ENCODE assay signal across 12 cellular contexts in the genomic region with DNA sequence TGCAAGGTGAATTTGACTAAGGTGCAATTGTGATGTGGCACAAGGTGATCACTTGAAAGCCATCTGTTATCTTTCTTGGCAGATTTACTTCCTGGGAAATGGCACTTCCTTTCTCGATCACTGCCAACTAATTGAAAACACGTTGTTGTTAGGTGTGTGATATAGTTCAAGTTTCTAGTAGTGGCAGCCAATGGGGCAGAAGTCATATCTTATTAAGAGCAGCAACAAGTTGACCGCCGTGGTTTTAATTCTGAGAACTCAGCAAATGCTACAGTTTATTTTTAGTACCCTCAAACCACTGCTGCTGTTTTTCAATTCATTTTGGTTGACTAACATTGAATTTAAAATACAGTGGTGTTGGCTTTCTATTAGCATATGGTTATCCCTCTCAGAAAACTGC. TPM values are rescaled to one million over a fixed set of nuclear protein-coding genes. Genes with fewer than 3 reads are reported as not detected.
DNase-seq lines count a peak whose midpoint lies in the region; ATAC-seq and TF ChIP-seq lines count a peak whose summit lies in the region.
"Had no signal": no experiment of that assay in that cellular context is flagged by ENCODE, and none has a peak within 500 bp of the region (broad histone marks: within the 10 kb centered on the region; RNA-seq: fewer than 3 reads in every experiment).

No MANE protein-coding gene starts in this region.

- no peak for DNase-seq in activated CD4-positive, alpha-beta T cell treated with anti-CD3 and anti-CD28 coated beads, Interleukin-2, amount 10 ng/mL, durations not matched to agents 24 days and 14 days
- DNase-seq in activated CD4-positive, alpha-beta T cell treated with anti-CD3 and anti-CD28 coated beads for 48 hours: no peak
- DNase-seq in NCI-H526 treated with DMSO at 0.1 percent for 48 hours (lab: John Stamatoyannopoulos, UW) (peak; percentile 66), endothelial cell (ENCODE audit: low spot score) (no peak), midbrain (lab: John Stamatoyannopoulos, UW) (no peak), head of caudate nucleus (no peak)
- peak in 1 of 2 donors; percentile 62 for DNase-seq in stimulated activated effector memory CD8-positive, alpha-beta T cell treated with anti-CD3 and anti-CD28 coated beads, Interleukin-12 subunit alpha, Interleukin-12 subunit beta, amount 100 ng/mL, for 72 hours (ENCODE audit: low spot score in 2 of 2)
- DNase-seq: activated CD4-positive, alpha-beta T cell treated with anti-CD3 and anti-CD28 coated beads for 4 hours; AML-193; NCI-H1694 treated with DMSO at 0.1 percent for 48 hours; transverse colon had no signal

- H3K9me3 Mint-ChIP-seq in activated CD4-positive, alpha-beta T cell treated with anti-CD3 and anti-CD28 coated beads, Interleukin-2, amount 10 ng/mL, durations not matched to agents 24 days and 14 days: no peaks in the 10 kb centered on the region
- no peaks in the 10 kb centered on the region for H3K9me3 Mint-ChIP-seq in endothelial cell (ENCODE audit: unreplicated experiment)
- no peaks in the 10 kb centered on the region for H3K9me3 Mint-ChIP-seq in stimulated activated effector memory CD8-positive, alpha-beta T cell treated with anti-CD3 and anti-CD28 coated beads, Interleukin-12 subunit alpha, Interleukin-12 subunit beta, amount 100 ng/mL, for 72 hours

- no peak for TF ChIP-seq CTCF in endothelial cell (IDR thresholded peaks at IDR 0.05; ENCODE audit: unreplicated experiment)

- no peaks in the 10 kb centered on the region for H3K36me3 Mint-ChIP-seq in activated CD4-positive, alpha-beta T cell treated with anti-CD3 and anti-CD28 coated beads, Interleukin-2, amount 10 ng/mL, durations not matched to agents 24 days and 14 days (ENCODE audit: low read depth)
- H3K36me3 Mint-ChIP-seq in endothelial cell (ENCODE audit: low read depth, unreplicated experiment): no peaks in the 10 kb centered on the region
- no peaks in the 10 kb centered on the region for H3K36me3 Mint-ChIP-seq in stimulated activated effector memory CD8-positive, alpha-beta T cell treated with anti-CD3 and anti-CD28 coated beads, Interleukin-12 subunit alpha, Interleukin-12 subunit beta, amount 100 ng/mL, for 72 hours

- intact Hi-C loops in activated CD4-positive, alpha-beta T cell treated with anti-CD3 and anti-CD28 coated beads, Interleukin-2, amount 10 ng/mL, durations not matched to agents 24 days and 14 days (cut with micrococcal nuclease): loop anchor here (5.0 to 10.0 kb wide), 4 partner anchors 91 to 271 kb away; partner anchors contain the start of gene TRIL
- intact Hi-C loops in head of caudate nucleus (cut with DNase I): no loop called here

- peaks cover 15% of the 10 kb centered on the region for H3K4me1 Mint-ChIP-seq in activated CD4-positive, alpha-beta T cell treated with anti-CD3 and anti-CD28 coated beads, Interleukin-2, amount 10 ng/mL, durations not matched to agents 24 days and 14 days
- H3K4me1 Mint-ChIP-seq in endothelial cell (ENCODE audit: unreplicated experiment): peaks cover 11% of the 10 kb centered on the region
- peaks cover 34% of the 10 kb centered on the region for H3K4me1 Mint-ChIP-seq in stimulated activated effector memory CD8-positive, alpha-beta T cell treated with anti-CD3 and anti-CD28 coated beads, Interleukin-12 subunit alpha, Interleukin-12 subunit beta, amount 100 ng/mL, for 72 hours

- no peak overlapping the region for H3K27ac Mint-ChIP-seq in activated CD4-positive, alpha-beta T cell treated with anti-CD3 and anti-CD28 coated beads, Interleukin-2, amount 10 ng/mL, durations not matched to agents 24 days and 14 days
- H3K27ac Mint-ChIP-seq in endothelial cell (ENCODE audit: unreplicated experiment): no peak overlapping the region
- H3K27ac Mint-ChIP-seq in stimulated activated effector memory CD8-positive, alpha-beta T cell treated with anti-CD3 and anti-CD28 coated beads, Interleukin-12 subunit alpha, Interleukin-12 subunit beta, amount 100 ng/mL, for 72 hours: no peak overlapping the region

- H3K27me3 Mint-ChIP-seq in activated CD4-positive, alpha-beta T cell treated with anti-CD3 and anti-CD28 coated beads, Interleukin-2, amount 10 ng/mL, durations not matched to agents 24 days and 14 days: peaks cover 73% of the 10 kb centered on the region
- H3K27me3 Mint-ChIP-seq in endothelial cell (ENCODE audit: unreplicated experiment): peaks cover 12% of the 10 kb centered on the region

- H3K4me3 Mint-ChIP-seq in activated CD4-positive, alpha-beta T cell treated with anti-CD3 and anti-CD28 coated beads, Interleukin-2, amount 10 ng/mL, durations not matched to agents 24 days and 14 days: peak overlapping the region; percentile 23
- peak overlapping the region; percentile 42 for H3K4me3 Mint-ChIP-seq in endothelial cell (ENCODE audit: unreplicated experiment)
- peak overlapping the region; percentile 90 for H3K4me3 Mint-ChIP-seq in stimulated activated effector memory CD8-positive, alpha-beta T cell treated with anti-CD3 and anti-CD28 coated beads, Interleukin-12 subunit alpha, Interleukin-12 subunit beta, amount 100 ng/mL, for 72 hours

- ATAC-seq in stimulated activated effector memory CD8-positive, alpha-beta T cell treated with anti-CD3 and anti-CD28 coated beads, Interleukin-12 subunit alpha, Interleukin-12 subunit beta, amount 100 ng/mL, for 72 hours: peak; percentile 77
- ATAC-seq in GM18909 (IDR thresholded peaks at IDR 0.05; ENCODE audit: poor library complexity, unreplicated experiment): no peak

RNA-seq across cellular contexts. Expression of gene CHN2, which starts 1.6 kb away (rescaled TPM):
- total RNA-seq in activated CD4-positive, alpha-beta T cell treated with anti-CD3 and anti-CD28 coated beads, Interleukin-2, amount 10 ng/mL, durations not matched to agents 24 days and 14 days: 0.33 TPM in 1 of 2 replicates, not detected in the other
- total RNA-seq in endothelial cell (ENCODE audit: unreplicated experiment): 3.4 TPM

RNA-seq across cellular contexts. Expression of gene CPVL, which starts 49.9 kb away (rescaled TPM):
- not detected in 2 replicates for total RNA-seq in activated CD4-positive, alpha-beta T cell treated with anti-CD3 and anti-CD28 coated beads, Interleukin-2, amount 10 ng/mL, durations not matched to agents 24 days and 14 days
- total RNA-seq in endothelial cell (ENCODE audit: unreplicated experiment): 21.8 TPM

Comparison
In these comparisons a context has a peak if more than half of its experiments do, and no peak if none do; other contexts are left out.
1. H3K4me3 Mint-ChIP-seq: peak in every context shown above with its lines; median percentile 90 in stimulated activated effector memory CD8-positive, alpha-beta T cell treated with anti-CD3 and anti-CD28 coated beads, Interleukin-12 subunit alpha, Interleukin-12 subunit beta, amount 100 ng/mL, for 72 hours; 42 in endothelial cell; 23 in activated CD4-positive, alpha-beta T cell treated with anti-CD3 and anti-CD28 coated beads, Interleukin-2, amount 10 ng/mL, durations not matched to agents 24 days and 14 days.
2. RNA of gene CPVL, which starts 49.9 kb away (total RNA-seq): 21.8 TPM in endothelial cell (single experiment); not detected in activated CD4-positive, alpha-beta T cell treated with anti-CD3 and anti-CD28 coated beads, Interleukin-2, amount 10 ng/mL, durations not matched to agents 24 days and 14 days; every median in the first group is over 10 times any median in the second.